Comparison of ENCODE assay signal across 18 cellular contexts in the genomic region with DNA sequence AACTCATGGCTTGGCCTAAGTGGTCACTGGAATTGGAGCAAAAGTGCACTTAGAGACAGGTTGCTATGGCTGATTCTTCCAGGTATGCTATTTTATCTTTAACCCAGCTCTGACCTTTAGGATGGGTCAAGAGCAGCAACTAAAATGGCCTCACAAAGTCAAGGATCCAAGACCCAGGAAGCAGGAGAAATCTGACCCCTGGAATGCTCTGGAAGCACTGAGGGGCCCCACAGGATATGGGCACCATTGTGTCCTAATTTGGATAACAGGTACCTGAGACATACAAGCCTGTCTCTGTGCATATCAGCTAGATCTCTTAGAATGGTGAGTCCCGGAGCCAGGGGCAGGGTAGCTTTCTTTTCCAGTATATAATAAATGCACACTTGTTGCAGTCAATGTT. TPM values are rescaled to one million over a fixed set of nuclear protein-coding genes. Genes with fewer than 3 reads are reported as not detected.
DNase-seq lines count a peak whose midpoint lies in the region; ATAC-seq, FAIRE-seq and TF ChIP-seq lines count a peak whose summit lies in the region.
"Had no signal": no experiment of that assay in that cellular context is flagged by ENCODE, and none has a peak within 500 bp of the region (broad histone marks: within the 10 kb centered on the region; RNA-seq: fewer than 3 reads in every experiment).

No MANE protein-coding gene starts in this region.

- H2BK120ac ChIP-seq in H9 (ENCODE audit: low read depth, low read length, poor library complexity, severe bottlenecking): no peak overlapping the region
- H2BK120ac ChIP-seq in H1 (replicated peaks; ENCODE audit: low read depth, low read length): no peak overlapping the region

- H2BK5ac ChIP-seq in H9 (ENCODE audit: insufficient read length, low read length) (no peak overlapping the region), H1 (ENCODE audit: low read depth, low read length) (no peak overlapping the region; the same call in 1 of the 2 replicates)

- H3K56ac ChIP-seq in H9 (ENCODE audit: insufficient read length, low read depth, low read length) (no peak overlapping the region), H1 (replicated peaks; ENCODE audit: insufficient read length, low read depth, low read length) (no peak overlapping the region)

- H3K4me2 ChIP-seq in H9 (ENCODE audit: insufficient read depth, insufficient read length, low read length) (no peak overlapping the region), H1 (ENCODE audit: insufficient read depth in 1 of 2, low read depth in 2 of 2, low read length in 2 of 2) (no peak overlapping the region)
- H3K4me2 ChIP-seq: BLaER1 had no signal

- H3K79me1 ChIP-seq in H9 (ENCODE audit: insufficient read depth, low read depth, low read length, poor library complexity, severe bottlenecking) (no peaks in the 10 kb centered on the region), H1 (ENCODE audit: low read depth, low read length) (no peaks in the 10 kb centered on the region; the same call in 1 of the 2 replicates)

- H4K91ac ChIP-seq in H9 (ENCODE audit: insufficient read length, low read depth, low read length): no peak overlapping the region
- H4K91ac ChIP-seq in H1 (replicated peaks; ENCODE audit: insufficient read length, low read length): no peak overlapping the region

- POLR2A ChIA-PET in H1 (lab: Charles Lee; ENCODE audit: partially characterized antibody): interaction anchor here (1.2 kb wide), 1 partner anchor 11 kb away, joined by 4 read pairs; no protein-coding TSS in a partner anchor

- H4K8ac ChIP-seq in H9 (replicated peaks; ENCODE audit: insufficient read length, low read depth, low read length) (no peak overlapping the region), H1 (ENCODE audit: extremely low read depth, insufficient read depth, low read length) (no peak overlapping the region)

- no peak for TF ChIP-seq RAD21 in H1 (IDR thresholded peaks at IDR 0.05 in 1 of 2, conservative IDR thresholded peaks at IDR 0.05 in 1 of 2; ENCODE audit: low read depth in 2 of 2, low read length in 2 of 2)

- H3K9me3 ChIP-seq in H9 (ENCODE audit: control insufficient read depth, low read depth, low read length): no peaks in the 10 kb centered on the region
- H3K9me3 ChIP-seq in H1 (ENCODE audit: insufficient read depth in 2 of 2, low read depth in 1 of 2, low read length in 1 of 2): no peaks in the 10 kb centered on the region

- WGBS in H9 (ENCODE audit: extremely low coverage, insufficient read length, low lambda C conversion rate): no CpG with 5 or more reads among the region's 1 CpG
- 81% methylated on average over 1 of the region's 1 CpG; no CpG with 5 or more reads in 1 of the 2 experiments for WGBS in H1 (ENCODE audit: extremely low coverage in 1 of 2, insufficient coverage in 1 of 2, insufficient read length in 1 of 2, insufficient replicate concordance in 2 of 2, low coverage in 1 of 2, low lambda C conversion rate in 2 of 2, missing lambda C conversion rate in 1 of 2), 2 experiments

- TF ChIP-seq CTCF in H9 (conservative IDR thresholded peaks at IDR 0.05) (no peak), H1 (IDR thresholded peaks at IDR 0.05; ENCODE audit: control extremely low read depth in 1 of 3, insufficient read depth in 1 of 3, low read depth in 1 of 3, low read length in 3 of 3) (no peak), osteocyte (IDR thresholded peaks at IDR 0.05) (no peak)

- H3K27me3 ChIP-seq in H9 (ENCODE audit: insufficient read depth, low read length) (no peaks in the 10 kb centered on the region), H1 (replicated peaks in 1 of 4; ENCODE audit: control insufficient read depth in 3 of 4, extremely low read depth in 1 of 4, insufficient read depth in 3 of 4, low read length in 3 of 4) (no peaks in the 10 kb centered on the region)
- H3K27me3 ChIP-seq: BLaER1 had no signal

- H2BK15ac ChIP-seq in H9 (ENCODE audit: low read depth, low read length) (no peak overlapping the region), H1 (ENCODE audit: low read length) (no peak overlapping the region)

- ATAC-seq in HG02588 (IDR thresholded peaks at IDR 0.05; ENCODE audit: unreplicated experiment) (no peak), HG03039 (IDR thresholded peaks at IDR 0.05; ENCODE audit: unreplicated experiment) (no peak)
- ATAC-seq: CD8-positive, alpha-beta T cell had no signal

- no peak overlapping the region for H3K27ac Mint-ChIP-seq in H9
- H3K27ac Mint-ChIP-seq in osteocyte (ENCODE audit: unreplicated experiment): no peak overlapping the region
- H3K27ac Mint-ChIP-seq: CD8-positive, alpha-beta T cell; HFFc6 had no signal

- H3K9ac ChIP-seq in H9 (ENCODE audit: extremely low read depth, insufficient read length, low read length) (no peak overlapping the region), H1 (replicated peaks in 1 of 4; ENCODE audit: extremely low read depth in 1 of 4, low read depth in 3 of 4, low read length in 3 of 4) (no peak overlapping the region)
- H3K9ac ChIP-seq: BLaER1 had no signal

- H3K36me3 ChIP-seq in H1 (ENCODE audit: control insufficient read depth in 2 of 4, insufficient read depth in 4 of 4, low read length in 3 of 4): no peaks in the 10 kb centered on the region
- H3K36me3 ChIP-seq: BLaER1, HAP-1 had no signal

- no peak overlapping the region for H2BK12ac ChIP-seq in H9 (ENCODE audit: insufficient read length, low read depth, low read length)
- H2BK12ac ChIP-seq in H1 (ENCODE audit: low read depth, low read length): no peak overlapping the region

- H3K27ac ChIP-seq in H9 (ENCODE audit: insufficient read length, low read depth, low read length) (no peak overlapping the region), H1 (ENCODE audit: low read depth, low read length) (no peak overlapping the region), substantia nigra (ENCODE audit: low read depth, low read length, poor library complexity, severe bottlenecking) (no peak overlapping the region)
- H3K27ac ChIP-seq: BLaER1 had no signal

- TF ChIP-seq POLR2A in H1 (IDR thresholded peaks at IDR 0.05; ENCODE audit: control extremely low read depth in 1 of 2, low read depth in 2 of 2, low read length in 2 of 2): no peak

- H3K36me3 Mint-ChIP-seq in H9 (ENCODE audit: insufficient read depth in 1 of 3, low read depth in 3 of 3): peaks cover 0 to 7% (median 2%) of the 10 kb centered on the region in 3 experiments; a peak in 4 of 7 replicates
- H3K36me3 Mint-ChIP-seq in osteocyte (ENCODE audit: unreplicated experiment): no peaks in the 10 kb centered on the region
- H3K36me3 Mint-ChIP-seq: CD8-positive, alpha-beta T cell had no signal

- H3K23ac ChIP-seq in H9 (ENCODE audit: insufficient read length, low read depth, low read length) (no peak overlapping the region), H1 (ENCODE audit: insufficient read length) (no peak overlapping the region)

- no peak overlapping the region for H3T11ph ChIP-seq in H9 (ENCODE audit: low read length)

- H4K5ac ChIP-seq in H9 (ENCODE audit: insufficient read length, low read depth, low read length) (no peak overlapping the region), H1 (ENCODE audit: insufficient read length, low read depth, low read length) (no peak overlapping the region)

- H3K79me2 ChIP-seq in H9 (ENCODE audit: insufficient read depth, low read length): no peaks in the 10 kb centered on the region
- H3K79me2 ChIP-seq in H1 (ENCODE audit: control insufficient read depth in 1 of 2, insufficient read depth in 2 of 2, low read length in 2 of 2): no peaks in the 10 kb centered on the region

- H3K4me1 Mint-ChIP-seq in H9 (peaks cover 17 to 22% of the 10 kb centered on the region in 2 experiments), osteocyte (ENCODE audit: unreplicated experiment) (no peaks in the 10 kb centered on the region)

- no peak for FAIRE-seq in H1 (lab: Jason Lieb, UNC)

- no peaks in the 10 kb centered on the region for H3K23me2 ChIP-seq in H9 (ENCODE audit: insufficient read length, low read depth, low read length, poor library complexity, severe bottlenecking)
- H3K23me2 ChIP-seq in H1 (ENCODE audit: low read depth, low read length): no peaks in the 10 kb centered on the region

- H2AFZ ChIP-seq in H9 (ENCODE audit: low read length) (no peak overlapping the region), H1 (ENCODE audit: low read length) (no peak overlapping the region)

- TF ChIP-seq EP300 in H1 (IDR thresholded peaks at IDR 0.05; ENCODE audit: borderline replicate concordance in 1 of 2, low read depth in 2 of 2, low read length in 2 of 2): no peak

- no peak overlapping the region; a peak in 1 of 5 replicates for H3K4me3 Mint-ChIP-seq in H9
- H3K4me3 Mint-ChIP-seq in osteocyte (ENCODE audit: unreplicated experiment): no peak overlapping the region
- H3K4me3 Mint-ChIP-seq: CD14-positive monocyte; CD8-positive, alpha-beta T cell; HFFc6 had no signal

- peak; percentile 44 for DNase-seq in H9
- DNase-seq in H1 (ENCODE audit: low read depth in 1 of 2, low spot score in 2 of 2): peak in 1 of 2 experiments; percentile 38
- peak; percentile 30 for DNase-seq in iPS DF 4.7 (ENCODE audit: extremely low read depth, low spot score)
- peak; percentile 44 for DNase-seq in osteocyte (ENCODE audit: extremely low spot score, unreplicated experiment)
- no peak for DNase-seq in substantia nigra (lab: John Stamatoyannopoulos, UW)
- DNase-seq in NCI-H446 treated with DMSO at 0.1 percent for 48 hours (lab: John Stamatoyannopoulos, UW): no peak
- DNase-seq: 8988T; Calu3; CD8-positive, alpha-beta T cell; DMS79 treated with DMSO at 0.1 percent for 48 hours; GF-D8; GOT3; HFFc6 had no signal

- H3K4me3 ChIP-seq in H1 (ENCODE audit: extremely low read depth in 1 of 4, insufficient read depth in 2 of 4, low read depth in 3 of 4, low read length in 4 of 4): no peak overlapping the region
- H3K4me3 ChIP-seq: BLaER1, HAP-1 had no signal

- H3K18ac ChIP-seq in H9 (ENCODE audit: insufficient read length, low read depth, low read length) (no peak overlapping the region), H1 (ENCODE audit: extremely low read depth, low read length) (no peak overlapping the region)

- H2AK5ac ChIP-seq in H9 (ENCODE audit: insufficient read length, low read length) (no peak overlapping the region), H1 (ENCODE audit: low read depth, low read length) (no peak overlapping the region)

- no peak overlapping the region for H2BK20ac ChIP-seq in H9 (ENCODE audit: low read depth, low read length, poor library complexity, severe bottlenecking)
- no peak overlapping the region for H2BK20ac ChIP-seq in H1 (ENCODE audit: low read length)

- no peaks in the 10 kb centered on the region for H4K20me1 ChIP-seq in H9 (ENCODE audit: control insufficient read depth, insufficient read depth, insufficient read length)
- no peaks in the 10 kb centered on the region for H4K20me1 ChIP-seq in H1 (replicated peaks in 1 of 2; ENCODE audit: control insufficient read depth in 1 of 2, insufficient read depth in 2 of 2, low read length in 2 of 2)
- H4K20me1 ChIP-seq: BLaER1 had no signal

- H3K4ac ChIP-seq in H9 (ENCODE audit: low read depth, low read length): no peak overlapping the region
- H3K4ac ChIP-seq in H1 (replicated peaks; ENCODE audit: insufficient read length, low read depth, low read length): no peak overlapping the region

- H3K9me3 Mint-ChIP-seq in H9 (peaks cover 6 to 7% of the 10 kb centered on the region in 2 experiments; a peak in 4 of 5 replicates), osteocyte (ENCODE audit: unreplicated experiment) (no peaks in the 10 kb centered on the region)
- H3K9me3 Mint-ChIP-seq: CD8-positive, alpha-beta T cell; HFFc6 had no signal

- 0 out of 2 replicates have a peak, but pooled peaks cover 2% of the 10 kb centered on the region for H3K27me3 Mint-ChIP-seq in H9 (ENCODE audit: low read depth)
- H3K27me3 Mint-ChIP-seq in osteocyte (ENCODE audit: unreplicated experiment): peaks cover 13% of the 10 kb centered on the region

- no peak overlapping the region for H3K14ac ChIP-seq in H9 (ENCODE audit: insufficient read depth, low read length)
- H3K14ac ChIP-seq in H1 (ENCODE audit: insufficient read length): no peak overlapping the region

- CTCF ChIA-PET in H1 (lab: Charles Lee; ENCODE audit: partially characterized antibody): interaction anchor here (0.9 to 1.9 kb wide), 6 partner anchors 9 to 84 kb away, joined by 3 to 4 read pairs (median 3); no protein-coding TSS in a partner anchor

- H3K4me1 ChIP-seq in H9 (ENCODE audit: insufficient read depth, low read length): peaks cover 6% of the 10 kb centered on the region; the same call in 1 of the 2 replicates
- H3K4me1 ChIP-seq in H1 (replicated peaks in 1 of 4; ENCODE audit: control insufficient read depth in 3 of 4, insufficient read depth in 4 of 4, low read length in 3 of 4): peaks cover 0 to 2% (median under 1%) of the 10 kb centered on the region in 4 experiments; a peak in 2 of 7 replicates
- H3K4me1 ChIP-seq: HAP-1 had no signal

RNA-seq across cellular contexts. Expression of gene TMCC3, which starts 29.2 kb away (rescaled TPM):
- total RNA-seq in H9 (2021) (0.72 and 0.87 TPM in 2 replicates), osteocyte (not detected in 2 replicates)
- total RNA-seq in H1 (2021; fragmentation: NEBNext Ultra II Directional; extraction: Animal tissue kit (Norgen Biotek cat#: 25700)): 3.2 and 4.1 TPM in 2 replicates
- 1.1 and 1.7 TPM in 2 replicates for polyA plus RNA-seq in H1 (2011; rRNA removed)
- 1.7 TPM for polyA plus RNA-seq in H1 (2011; cell fraction: cytosol; rRNA removed)
- polyA plus RNA-seq in H1 (2011; cell fraction: nucleus; rRNA removed): 0.93 TPM
- polyA plus RNA-seq in H1 (2012, experiment 1 of 2): 1.6 to 2.4 TPM (median 1.8 TPM) in 4 replicates
- 0.22 TPM for polyA plus RNA-seq in H1 (2012, experiment 2 of 2)
- 1.2 TPM for polyA plus RNA-seq in H1 (2013, experiment 1 of 2)
- 1.2 TPM for polyA plus RNA-seq in H1 (2013, experiment 2 of 2)
- 3.5 and 3.6 TPM in 2 replicates for polyA minus RNA-seq in H1 (2011; rRNA and poly(A)+ RNA removed)
- polyA minus RNA-seq in H1 (2011; cell fraction: cytosol; rRNA and poly(A)+ RNA removed): 1.9 TPM
- 2.1 TPM for polyA minus RNA-seq in H1 (2011; cell fraction: nucleus; rRNA and poly(A)+ RNA removed)
- total RNA-seq: HFFc6 had no signal

Comparison
In these comparisons a context has a peak if more than half of its experiments do, and no peak if none do; other contexts are left out.
1. DNase-seq: peak in H9 (single experiment), iPS DF 4.7 (single experiment) and osteocyte (single experiment); none in substantia nigra (0 of 49) and NCI-H446 treated with DMSO at 0.1 percent for 48 hours (single experiment).